8 cellular contexts compared by ENCODE assay signal in genomic region chr13:44919103-44919804, GRCh38.
DNase-seq lines count a peak whose midpoint lies in the region; TF ChIP-seq lines count a peak whose summit lies in the region.

No MANE protein-coding gene starts in this region.

- H3K27ac ChIP-seq in osteoblast (ENCODE audit: low read depth, low read length): peak overlapping the region; percentile 96

- TF ChIP-seq CTCF in BE2C (IDR thresholded peaks at IDR 0.05; ENCODE audit: low read depth, low read length) (no peak), NB4 (IDR thresholded peaks at IDR 0.05; ENCODE audit: low read depth, low read length) (no peak), epithelial cell of esophagus (IDR thresholded peaks at IDR 0.05; ENCODE audit: insufficient read depth, low read depth, low read length, missing control alignments) (no peak), osteoblast (IDR thresholded peaks at IDR 0.05; ENCODE audit: extremely low read depth, low read depth, low read length) (no peak)

- H3K27me3 ChIP-seq in BE2C (no peaks in the 10 kb centered on the region), osteoblast (ENCODE audit: insufficient read depth, low read length) (no peaks in the 10 kb centered on the region), HAP-1 (ENCODE audit: low read depth) (no peaks in the 10 kb centered on the region; the same call in 1 of the 2 replicates)

- no peak for TF ChIP-seq POLR2A in NB4 (IDR thresholded peaks at IDR 0.05; ENCODE audit: extremely low read depth, insufficient read length)

- H3K9me3 ChIP-seq in BE2C (no peaks in the 10 kb centered on the region), osteoblast (ENCODE audit: low read depth, low read length) (no peaks in the 10 kb centered on the region), HAP-1 (no peaks in the 10 kb centered on the region)

- H3K4me2 ChIP-seq in osteoblast (ENCODE audit: insufficient read depth, low read length): peak overlapping the region; percentile 90

- no peaks in the 10 kb centered on the region for H4K20me1 ChIP-seq in osteoblast (ENCODE audit: insufficient read depth, low read length)

- H3K79me2 ChIP-seq in osteoblast (ENCODE audit: insufficient read depth, low read length): no peaks in the 10 kb centered on the region

- DNase-seq in BE2C (no peak), NB4 (ENCODE audit: low read depth) (no peak), epithelial cell of esophagus (ENCODE audit: low read depth) (no peak), osteoblast (ENCODE audit: insufficient read length, low spot score, missing footprints) (no peak), ecto neural progenitor cell (ENCODE audit: low spot score) (no peak), HAP-1 (ENCODE audit: low spot score in 2 of 2) (no peak), SKM-1 (lab: John Stamatoyannopoulos, UW; ENCODE audit: unreplicated experiment) (no peak), T-helper 1 cell (no peak)

- H3K36me3 ChIP-seq in BE2C: no peaks in the 10 kb centered on the region
- no peaks in the 10 kb centered on the region for H3K36me3 ChIP-seq in osteoblast (ENCODE audit: insufficient read depth, low read length)
- H3K36me3 ChIP-seq in HAP-1 (replicated peaks): no peaks in the 10 kb centered on the region

- H3K4me3 ChIP-seq in BE2C (ENCODE audit: low read depth, low read length) (peak overlapping the region; percentile 81), NB4 (ENCODE audit: low read depth, low read length) (peak overlapping the region; percentile 77), epithelial cell of esophagus (ENCODE audit: low read length) (peak overlapping the region; percentile 66), osteoblast (ENCODE audit: insufficient read depth, low read length) (peak overlapping the region; percentile 76), HAP-1 (no peak overlapping the region)

- H2AFZ ChIP-seq in osteoblast (ENCODE audit: low read length): peak overlapping the region; percentile 92

- in situ Hi-C loops in HAP-1 (cut with MboI; ENCODE audit: low sequenced_read_pairs): no loop called here

- H3K4me1 ChIP-seq in BE2C (no peaks in the 10 kb centered on the region), osteoblast (ENCODE audit: insufficient read depth, low read length) (peaks cover 34% of the 10 kb centered on the region), HAP-1 (peaks cover 11% of the 10 kb centered on the region)
